ENCODE assay signal across 7 cellular contexts in the genomic region with DNA sequence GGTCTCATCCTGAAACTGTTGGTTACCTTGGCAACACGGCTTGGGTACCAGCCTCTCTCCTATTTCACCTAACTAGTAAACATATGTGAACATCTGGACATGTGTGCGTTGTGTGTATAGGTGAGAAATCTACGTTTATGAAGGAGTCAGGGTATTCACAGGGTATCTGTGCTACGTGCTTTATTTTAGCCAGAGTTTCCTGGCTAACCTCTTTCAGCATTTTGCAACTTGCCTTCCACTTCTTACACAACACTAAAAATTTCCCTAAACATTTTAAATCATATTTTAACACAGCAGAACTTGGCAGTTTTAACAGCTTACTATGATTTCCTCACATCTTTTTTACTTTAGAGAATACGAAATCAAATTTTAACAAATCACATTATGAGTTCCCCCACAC.
"Had no signal": no experiment of that assay in that cellular context is flagged by ENCODE, and none has a peak within 500 bp of the region (broad histone marks: within the 10 kb centered on the region; RNA-seq: fewer than 3 reads in every experiment).

No MANE protein-coding gene starts in this region.

- H3K36me3 Mint-ChIP-seq: IgD-negative memory B cell had no signal

- DNase-seq: H9, HCEC 1CT, KG1 had no signal

- H3K27ac ChIP-seq: HL-60 had no signal

- H3K27ac Mint-ChIP-seq: GM23338, H9, IgD-negative memory B cell had no signal

- H3K27me3 Mint-ChIP-seq: IgD-negative memory B cell had no signal

- H3K4me3 ChIP-seq: GM23338 had no signal

- ATAC-seq: GM23338, HepG2 had no signal

- H3K4me3 Mint-ChIP-seq: GM23338, H9, IgD-negative memory B cell had no signal

- H3K9me3 Mint-ChIP-seq: GM23338, H9 had no signal

- H3K4me1 Mint-ChIP-seq: GM23338, IgD-negative memory B cell had no signal
